ENCODE assay signal across 5 cellular contexts in the genomic region with DNA sequence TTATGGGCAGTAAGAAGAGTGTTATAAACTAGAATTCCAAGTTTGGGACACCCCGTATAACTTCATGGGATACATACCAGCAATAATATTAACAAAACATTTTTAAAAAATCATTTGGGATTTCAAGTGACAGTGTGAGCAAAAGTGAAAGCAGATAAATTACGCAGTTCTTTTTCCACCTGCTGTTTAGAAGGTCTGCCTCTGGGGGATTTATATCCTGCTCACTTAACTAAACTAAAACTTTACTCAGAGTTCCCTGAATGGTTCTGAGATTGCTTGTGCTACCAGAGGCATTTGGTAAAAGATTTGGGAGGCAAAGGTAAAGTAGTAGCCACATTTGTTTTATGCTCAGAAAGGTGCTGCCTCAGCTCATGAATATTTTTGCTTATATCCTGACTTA. TPM values are rescaled to one million over a fixed set of nuclear protein-coding genes. Genes with fewer than 3 reads are reported as not detected.
"Had no signal": no experiment of that assay in that cellular context is flagged by ENCODE, and none has a peak within 500 bp of the region (broad histone marks: within the 10 kb centered on the region; RNA-seq: fewer than 3 reads in every experiment).

No MANE protein-coding gene starts in this region.

RNA-seq across cellular contexts. Expression of a gene that starts 57.5 kb away (rescaled TPM):
- total RNA-seq: GM23338, H1, H9, HT-29, IMR-90 had no signal
- polyA plus RNA-seq: GM23338, H1, IMR-90 had no signal
